21 cellular contexts compared by ENCODE assay signal in the genomic region with DNA sequence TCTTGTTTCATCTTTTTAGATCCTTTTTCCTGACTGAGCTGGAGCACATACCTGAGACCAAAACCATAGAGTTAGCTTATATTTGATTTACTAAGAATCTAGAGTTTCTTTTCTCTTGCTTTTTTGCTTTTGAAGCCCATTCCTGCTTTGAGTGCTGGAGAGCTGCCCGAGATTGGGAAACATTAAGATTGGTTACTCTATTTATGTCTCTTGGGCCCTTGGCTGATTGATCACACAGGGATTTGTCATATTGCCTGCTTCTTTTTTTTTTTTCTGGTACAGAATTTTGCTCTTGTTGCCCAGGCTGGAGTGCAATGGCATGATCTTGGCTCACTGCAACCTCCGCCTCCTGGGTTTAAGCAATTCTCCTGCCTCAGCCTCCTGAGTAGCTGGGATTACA.
DNase-seq lines count a peak whose midpoint lies in the region; ATAC-seq and TF ChIP-seq lines count a peak whose summit lies in the region.
"Had no signal": no experiment of that assay in that cellular context is flagged by ENCODE, and none has a peak within 500 bp of the region (broad histone marks: within the 10 kb centered on the region; RNA-seq: fewer than 3 reads in every experiment).

No MANE protein-coding gene starts in this region.

- TF ChIP-seq CTCF in esophagus muscularis mucosa (IDR thresholded peaks at IDR 0.05), result no peak

- H3K9ac ChIP-seq in Karpas-422 (ENCODE audit: low read length), result no peak overlapping the region

- H3K9me3 ChIP-seq in Karpas-422 (ENCODE audit: low read length) (no peaks in the 10 kb centered on the region), esophagus muscularis mucosa (no peaks in the 10 kb centered on the region)
- H3K9me3 ChIP-seq: SJCRH30 had no signal

- H3K4me3 ChIP-seq in Karpas-422 (ENCODE audit: low read length), result no peak overlapping the region
- no peak overlapping the region for H3K4me3 ChIP-seq in esophagus muscularis mucosa
- H3K4me3 ChIP-seq: PC-9, SJCRH30 had no signal

- intact Hi-C loops in esophagus muscularis mucosa (cut with DNase I), result no loop called here

- no peak overlapping the region for H2AFZ ChIP-seq in Karpas-422 (ENCODE audit: low read length)
- H2AFZ ChIP-seq: PC-9 had no signal

- H4K20me1 ChIP-seq in Karpas-422 (ENCODE audit: insufficient read depth, low read depth, low read length), result no peaks in the 10 kb centered on the region

- no peak for TF ChIP-seq EP300 in esophagus muscularis mucosa (IDR thresholded peaks at IDR 0.05)

- no peaks in the 10 kb centered on the region for H3K36me3 ChIP-seq in Karpas-422 (ENCODE audit: insufficient read depth, low read length)
- H3K36me3 ChIP-seq in esophagus muscularis mucosa, result no peaks in the 10 kb centered on the region
- H3K36me3 ChIP-seq: SJCRH30 had no signal

- H3K4me2 ChIP-seq in Karpas-422 (ENCODE audit: low read depth, low read length, poor library complexity, severe bottlenecking), result no peak overlapping the region
- H3K4me2 ChIP-seq: PC-9 had no signal

- no peaks in the 10 kb centered on the region for H3K79me2 ChIP-seq in Karpas-422 (ENCODE audit: low read length)

- H3K9me2 ChIP-seq in Karpas-422 (replicated peaks; ENCODE audit: insufficient read depth, low read length), result no peaks in the 10 kb centered on the region

- H3K4me1 ChIP-seq in Karpas-422 (ENCODE audit: low read length) (no peaks in the 10 kb centered on the region), esophagus muscularis mucosa (peaks cover 0 to 32% (median 0%) of the 10 kb centered on the region in 4 donors)

- 85% methylated on average over 2 of the region's 2 CpGs for WGBS in esophagus muscularis mucosa

- H3K27ac ChIP-seq in Karpas-422 (ENCODE audit: low read length) (no peak overlapping the region), esophagus muscularis mucosa (replicated peaks in 1 of 4) (peak overlapping the region in 3 of 4 donors; percentile 8 to 33 (median 21)), layer of hippocampus (ENCODE audit: low read depth, low read length) (peak overlapping the region; percentile 42), substantia nigra (ENCODE audit: low read depth, low read length, poor library complexity, severe bottlenecking) (peak overlapping the region; percentile 58)
- H3K27ac ChIP-seq: PC-9, SJCRH30 had no signal

- no peak for ATAC-seq in GM19397 (IDR thresholded peaks at IDR 0.05; ENCODE audit: unreplicated experiment)
- ATAC-seq: HCT116, Right ventricle myocardium inferior had no signal

- no peaks in the 10 kb centered on the region for H3K27me3 ChIP-seq in Karpas-422 (ENCODE audit: low read length)
- H3K27me3 ChIP-seq in esophagus muscularis mucosa, result no peaks in the 10 kb centered on the region
- H3K27me3 ChIP-seq in layer of hippocampus (ENCODE audit: control insufficient read depth, insufficient read depth, low read length), result no peaks in the 10 kb centered on the region
- H3K27me3 ChIP-seq: SJCRH30 had no signal

- TF ChIP-seq POLR2A in esophagus muscularis mucosa (IDR thresholded peaks at IDR 0.05; ENCODE audit: low read depth), result no peak

- DNase-seq in Karpas-422, result peak; percentile 9
- no peak for DNase-seq in esophagus muscularis mucosa (ENCODE audit: extremely low spot score)
- no peak for DNase-seq in substantia nigra (lab: John Stamatoyannopoulos, UW)
- no peak for DNase-seq in NCI-H82 treated with DMSO at 0.1 percent for 48 hours (lab: John Stamatoyannopoulos, UW; ENCODE audit: unreplicated experiment)
- no peak for DNase-seq in H4 (ENCODE audit: low spot score)
- DNase-seq: 8988T, ACHN, Calu3, DMS79 treated with DMSO at 0.1 percent for 48 hours, IMR-90, KG1, MM.1S, NCI-H2029, NCI-H446, NCI-H82, PC-9, SJCRH30 had no signal
